ENCODE assay signal across 21 cellular contexts in genomic region chr11:1403721-1404460, GRCh38. TPM values are rescaled to one million over a fixed set of nuclear protein-coding genes. Genes with fewer than 3 reads are reported as not detected.
DNase-seq lines count a peak whose midpoint lies in the region; ATAC-seq, FAIRE-seq and TF ChIP-seq lines count a peak whose summit lies in the region.
"Had no signal": no experiment of that assay in that cellular context is flagged by ENCODE, and none has a peak within 500 bp of the region (broad histone marks: within the 10 kb centered on the region; RNA-seq: fewer than 3 reads in every experiment).

No MANE protein-coding gene starts in this region.

- no peak overlapping the region for H3K27ac ChIP-seq in BLaER1 treated with 17β-estradiol and CSF1 and Interleukin-3, amounts not matched to agents 10 nM and 100 nM
- H3K27ac ChIP-seq in cingulate gyrus (ENCODE audit: low read depth, low read length) = peak overlapping the region; percentile 19
- H3K27ac ChIP-seq in kidney (ENCODE audit: low read depth in 2 of 2, low read length in 2 of 2) = no peak overlapping the region
- H3K27ac ChIP-seq: 22Rv1, GM23248, HL-60 had no signal

- intact Hi-C loops in Right ventricle myocardium inferior (cut with DNase I) = no loop called here
- intact Hi-C loops in left cardiac atrium (cut with DNase I) = no loop called here
- intact Hi-C loops in kidney (cut with DNase I) = no loop called here

- peak overlapping the region in 1 of 11 experiments; percentile 18; a peak in 1 of 22 replicates for H3K9ac ChIP-seq in BLaER1 treated with 17β-estradiol and CSF1 and Interleukin-3, amounts not matched to agents 10 nM and 100 nM
- no peak overlapping the region for H3K9ac ChIP-seq in kidney (ENCODE audit: low read length in 2 of 2)
- H3K9ac ChIP-seq: GM23248 had no signal

- peaks cover 0 to 99% (median 57%) of the 10 kb centered on the region in 11 experiments; a peak in 20 of 22 replicates for H4K20me1 ChIP-seq in BLaER1 treated with 17β-estradiol and CSF1 and Interleukin-3, amounts not matched to agents 10 nM and 100 nM

- TF ChIP-seq CTCF in kidney (IDR thresholded peaks at IDR 0.05; ENCODE audit: borderline replicate concordance, extremely low read depth, insufficient read depth) = no peak

- DNase-seq in Right ventricle myocardium inferior (ENCODE audit: missing footprints) = peak; percentile 15
- no peak for DNase-seq in left cardiac atrium
- DNase-seq in kidney = peak; percentile 61
- no peak for DNase-seq in glomerular visceral epithelial cell (ENCODE audit: extremely low spot score)
- DNase-seq in hypothalamus (lab: John Stamatoyannopoulos, UW) = no peak
- DNase-seq: C1 segment of cervical spinal cord; Caco-2; CD4-positive, CD25-positive, alpha-beta regulatory T cell; GM23248; HCEC 1CT; IMR-90 had no signal

- no peak overlapping the region for H3K4me3 ChIP-seq in BLaER1 treated with 17β-estradiol and CSF1 and Interleukin-3, amounts not matched to agents 10 nM and 100 nM
- no peak overlapping the region for H3K4me3 ChIP-seq in kidney (ENCODE audit: low read length in 2 of 2)
- H3K4me3 ChIP-seq: GM23248 had no signal

- peak overlapping the region in 9 of 11 experiments; percentile 61 to 94 (median 84); a peak in 18 of 22 replicates for H3K4me2 ChIP-seq in BLaER1 treated with 17β-estradiol and CSF1 and Interleukin-3, amounts not matched to agents 10 nM and 100 nM

- FAIRE-seq in kidney (lab: Jason Lieb, UNC) = no peak
- FAIRE-seq: D721Med, G401.6, GM12891, GM19239, H54 had no signal

- no peak for ATAC-seq in Right ventricle myocardium inferior
- no peak for ATAC-seq in left cardiac atrium
- no peak for ATAC-seq in HG02981 (IDR thresholded peaks at IDR 0.05; ENCODE audit: unreplicated experiment)

- no peaks in the 10 kb centered on the region for H3K36me3 ChIP-seq in BLaER1 treated with 17β-estradiol and CSF1 and Interleukin-3, amounts not matched to agents 10 nM and 100 nM
- H3K36me3 ChIP-seq in kidney (ENCODE audit: control insufficient read depth in 1 of 2, insufficient read depth in 2 of 2, low read length in 2 of 2) = no peaks in the 10 kb centered on the region

- peaks cover 12 to 49% (median 42%) of the 10 kb centered on the region in 10 experiments; a peak in 19 of 20 replicates for H3K4me1 ChIP-seq in BLaER1 treated with 17β-estradiol and CSF1 and Interleukin-3, amounts not matched to agents 10 nM and 100 nM
- H3K4me1 ChIP-seq in kidney (ENCODE audit: control insufficient read depth in 1 of 2, insufficient read depth in 1 of 2, low read depth in 1 of 2, low read length in 2 of 2) = no peaks in the 10 kb centered on the region
- H3K4me1 ChIP-seq: Caco-2 had no signal

- H3K27me3 ChIP-seq in BLaER1 treated with 17β-estradiol and CSF1 and Interleukin-3, amounts not matched to agents 10 nM and 100 nM = peaks cover 16 to 67% (median 37%) of the 10 kb centered on the region in 11 experiments; a peak in 19 of 22 replicates

- no peaks in the 10 kb centered on the region for H3K9me3 ChIP-seq in BLaER1 treated with 17β-estradiol and CSF1 and Interleukin-3, amounts not matched to agents 10 nM and 100 nM (replicated peaks in 1 of 11)
- no peaks in the 10 kb centered on the region for H3K9me3 ChIP-seq in kidney (ENCODE audit: control insufficient read depth in 1 of 2, low read length in 2 of 2)
- H3K9me3 ChIP-seq: Caco-2 had no signal

RNA-seq across cellular contexts. Expression of gene BRSK2, which starts 14.2 kb away (rescaled TPM):
- total RNA-seq in Right ventricle myocardium inferior = 1.4 TPM
- 1 to 10 TPM; 1.3 to 1.6 TPM for total RNA-seq in left cardiac atrium
- 1.2 TPM for total RNA-seq in kidney
- 0.43 TPM for polyA plus RNA-seq in kidney (ENCODE audit: insufficient read depth, low read depth, low replicate concordance)
- polyA plus RNA-seq: GM23248 had no signal

Comparison
In these comparisons a context has a peak if more than half of its experiments do, and no peak if none do; other contexts are left out.
1. DNase-seq: peak in Right ventricle myocardium inferior (single experiment) and kidney (single experiment); none in left cardiac atrium (single experiment), glomerular visceral epithelial cell (single experiment) and hypothalamus (0 of 51).